ENCODE assay signal across 10 cellular contexts in the genomic region with DNA sequence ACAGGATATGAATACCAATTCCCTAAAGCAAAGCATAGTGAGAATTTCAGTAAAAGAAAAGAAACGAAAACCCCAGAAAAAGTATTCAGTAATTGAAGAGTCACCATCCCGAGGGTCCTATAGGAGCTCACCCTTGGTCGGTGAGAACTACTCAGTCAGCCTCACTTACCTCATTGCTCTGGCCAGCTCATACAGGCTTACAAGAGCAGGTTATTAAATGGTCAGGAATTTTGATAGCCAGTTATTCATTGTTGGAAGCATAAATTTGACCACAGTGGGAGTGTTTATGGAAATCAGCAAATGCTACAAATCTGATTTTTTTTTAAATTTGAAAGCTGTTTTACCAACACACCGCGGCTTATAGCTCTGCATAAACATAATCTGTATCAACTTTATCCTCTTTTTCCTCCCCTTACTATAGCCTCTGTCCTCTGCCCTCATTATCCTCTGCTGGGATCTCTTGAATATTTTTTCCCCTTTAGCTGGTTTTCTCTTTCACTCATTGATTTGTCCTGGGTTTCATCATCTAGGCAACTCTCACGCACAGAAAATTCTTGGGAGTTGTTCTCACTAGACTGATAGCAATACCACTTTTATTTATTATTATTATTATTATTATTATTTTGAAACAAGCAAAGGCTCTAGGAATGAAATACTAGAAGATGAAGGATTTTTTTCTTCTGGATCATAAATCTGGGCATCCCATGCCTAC. TPM values are rescaled to one million over a fixed set of nuclear protein-coding genes. Genes with fewer than 3 reads are reported as not detected.
DNase-seq lines count a peak whose midpoint lies in the region; ATAC-seq, FAIRE-seq and TF ChIP-seq lines count a peak whose summit lies in the region.
"Had no signal": no experiment of that assay in that cellular context is flagged by ENCODE, and none has a peak within 500 bp of the region (broad histone marks: within the 10 kb centered on the region; RNA-seq: fewer than 3 reads in every experiment).

No MANE protein-coding gene starts in this region.

- H3K79me2 ChIP-seq in keratinocyte (ENCODE audit: control insufficient read depth, insufficient read depth, low read length) = peaks cover 1% of the 10 kb centered on the region

- intact Hi-C loops in ascending aorta (cut with DNase I) = loop anchor here (5.0 to 10.0 kb wide), 3 partner anchors 47 to 1215 kb away; a partner anchor contains a TSS

- H3K36me3 ChIP-seq in ascending aorta (no peaks in the 10 kb centered on the region), keratinocyte (ENCODE audit: control insufficient read depth in 2 of 2, extremely low read depth in 1 of 2, insufficient read depth in 2 of 2, low read length in 2 of 2) (no peaks in the 10 kb centered on the region)

- peak overlapping the region; percentile 78 to 84 for H3K27ac ChIP-seq in ascending aorta
- H3K27ac ChIP-seq in keratinocyte (ENCODE audit: control insufficient read depth, insufficient read depth, low read length) = peak overlapping the region; percentile 94

- H3K27me3 ChIP-seq in ascending aorta (no peaks in the 10 kb centered on the region), keratinocyte (ENCODE audit: control insufficient read depth, extremely low read depth, insufficient read depth, low read length) (no peaks in the 10 kb centered on the region)

- ATAC-seq in GM18519 (IDR thresholded peaks at IDR 0.05; ENCODE audit: low FRiP score, unreplicated experiment) = no peak

- peak overlapping the region; percentile 62 for H3K9ac ChIP-seq in keratinocyte (ENCODE audit: control insufficient read depth, extremely low read depth, insufficient read depth, low read length)

- H2AFZ ChIP-seq in keratinocyte (ENCODE audit: control insufficient read depth, low read length) = no peak overlapping the region

- peaks cover 11 to 52% of the 10 kb centered on the region in 2 donors for H3K4me1 ChIP-seq in ascending aorta
- H3K4me1 ChIP-seq in keratinocyte (ENCODE audit: control insufficient read depth, extremely low read depth, insufficient read depth, low read length) = peaks cover 65% of the 10 kb centered on the region

- H3K9me1 ChIP-seq in keratinocyte (ENCODE audit: control insufficient read depth, extremely low read depth, insufficient read depth, low read length) = no peaks in the 10 kb centered on the region

- FAIRE-seq in keratinocyte (lab: Jason Lieb, UNC) = no peak
- FAIRE-seq: colon had no signal

- TF ChIP-seq CTCF in ascending aorta (IDR thresholded peaks at IDR 0.05) (no peak), keratinocyte (optimal IDR thresholded peaks at IDR 0.05 in 1 of 3, IDR thresholded peaks at IDR 0.05 in 1 of 3, conservative IDR thresholded peaks at IDR 0.05 in 1 of 3; ENCODE audit: extremely low read depth in 1 of 3, insufficient read depth in 2 of 3, low read length in 3 of 3) (no peak)

- H3K9me3 ChIP-seq in ascending aorta = no peaks in the 10 kb centered on the region
- H3K9me3 ChIP-seq in keratinocyte (ENCODE audit: control insufficient read depth, low read depth, low read length) = no peaks in the 10 kb centered on the region

- no peaks in the 10 kb centered on the region for H4K20me1 ChIP-seq in keratinocyte (ENCODE audit: control insufficient read depth, extremely low read depth, insufficient read depth, low read length)

- peak overlapping the region; percentile 81 for H3K4me2 ChIP-seq in keratinocyte (ENCODE audit: control insufficient read depth, extremely low read depth, insufficient read depth, low read depth, low read length)

- H3K4me3 ChIP-seq in ascending aorta (no peak overlapping the region), keratinocyte (ENCODE audit: control insufficient read depth in 2 of 3, extremely low read depth in 1 of 3, insufficient read depth in 2 of 3, low read depth in 1 of 3, low read length in 3 of 3) (peak overlapping the region in 2 of 3 experiments; percentile 34 to 44)

- dilution Hi-C loops in keratinocyte (cut with MboI; ENCODE audit: extremely low pct_ligation_motif_present, low sequenced_read_pairs) = no loop called here

- peak; percentile 65 for DNase-seq in HK-2 (ENCODE audit: unreplicated experiment)
- DNase-seq in ascending aorta (ENCODE audit: low spot score in 2 of 2) = no peak
- peak; percentile 33 for DNase-seq in keratinocyte (ENCODE audit: low read depth, low spot score)
- peak; percentile 92 for DNase-seq in stromal cell of bone marrow (ENCODE audit: low read depth)
- no peak for DNase-seq in hypothalamus (lab: John Stamatoyannopoulos, UW)
- no peak for DNase-seq in ecto neural progenitor cell (ENCODE audit: low spot score)
- DNase-seq in activated CD4-positive, alpha-beta T cell treated with anti-CD3 and anti-CD28 coated beads, Interleukin-2, amount 50 U/mL, for 48 hours = no peak
- DNase-seq: naive B cell had no signal

RNA-seq across cellular contexts. Expression of a gene that starts 11.1 kb away (rescaled TPM):
- total RNA-seq in ascending aorta = 254 TPM
- 0.96 to 39.7 TPM (median 9.7 TPM) in 3 replicates for polyA plus RNA-seq in keratinocyte
- 1.6 TPM for polyA plus RNA-seq in keratinocyte (2011; ENCODE audit: low read depth)
- 10.4 and 20.3 TPM in 2 replicates for polyA plus RNA-seq in keratinocyte (2011; cell fraction: cytosol; rRNA removed)
- 115 and 181 TPM in 2 replicates for polyA plus RNA-seq in keratinocyte (2011; cell fraction: nucleus; rRNA removed)
- polyA plus RNA-seq in keratinocyte (2012; ENCODE audit: low replicate concordance) = 0.99 and 5.7 TPM in 2 replicates
- polyA minus RNA-seq in keratinocyte = 0.69 to 8.7 TPM (median 2.0 TPM) in 3 replicates
- polyA minus RNA-seq in keratinocyte (2011; cell fraction: cytosol; rRNA and poly(A)+ RNA removed) = 18.2 TPM
- polyA minus RNA-seq in keratinocyte (2011; cell fraction: nucleus; rRNA and poly(A)+ RNA removed) = 38.9 and 54.1 TPM in 2 replicates

RNA-seq across cellular contexts. Expression of a gene that starts 47.9 kb away (rescaled TPM):
- total RNA-seq in ascending aorta = not detected
- 8.9 to 30.4 TPM (median 27.0 TPM) in 3 replicates for polyA plus RNA-seq in keratinocyte
- 9.7 TPM for polyA plus RNA-seq in keratinocyte (2011; ENCODE audit: low read depth)
- 13.2 and 23.9 TPM in 2 replicates for polyA plus RNA-seq in keratinocyte (2011; cell fraction: cytosol; rRNA removed)
- 32.4 and 45.1 TPM in 2 replicates for polyA plus RNA-seq in keratinocyte (2011; cell fraction: nucleus; rRNA removed)
- polyA plus RNA-seq in keratinocyte (2012; ENCODE audit: low replicate concordance) = 9.0 and 10.8 TPM in 2 replicates
- 4.9 to 54.3 TPM (median 33.5 TPM) in 3 replicates for polyA minus RNA-seq in keratinocyte
- polyA minus RNA-seq in keratinocyte (2011; cell fraction: cytosol; rRNA and poly(A)+ RNA removed) = 33.4 TPM
- 34.2 and 75.0 TPM in 2 replicates for polyA minus RNA-seq in keratinocyte (2011; cell fraction: nucleus; rRNA and poly(A)+ RNA removed)

Comparison
In these comparisons a context has a peak if more than half of its experiments do, and no peak if none do; other contexts are left out.
1. DNase-seq: peak in HK-2 (single experiment), keratinocyte (single experiment) and stromal cell of bone marrow (single experiment); none in ascending aorta (0 of 2), hypothalamus (0 of 51), ecto neural progenitor cell (single experiment) and activated CD4-positive, alpha-beta T cell treated with anti-CD3 and anti-CD28 coated beads, Interleukin-2, amount 50 U/mL, for 48 hours (0 of 2).
2. H3K4me3 ChIP-seq: peak in keratinocyte (2 of 3); none in ascending aorta (0 of 2).